In the genomic region with DNA sequence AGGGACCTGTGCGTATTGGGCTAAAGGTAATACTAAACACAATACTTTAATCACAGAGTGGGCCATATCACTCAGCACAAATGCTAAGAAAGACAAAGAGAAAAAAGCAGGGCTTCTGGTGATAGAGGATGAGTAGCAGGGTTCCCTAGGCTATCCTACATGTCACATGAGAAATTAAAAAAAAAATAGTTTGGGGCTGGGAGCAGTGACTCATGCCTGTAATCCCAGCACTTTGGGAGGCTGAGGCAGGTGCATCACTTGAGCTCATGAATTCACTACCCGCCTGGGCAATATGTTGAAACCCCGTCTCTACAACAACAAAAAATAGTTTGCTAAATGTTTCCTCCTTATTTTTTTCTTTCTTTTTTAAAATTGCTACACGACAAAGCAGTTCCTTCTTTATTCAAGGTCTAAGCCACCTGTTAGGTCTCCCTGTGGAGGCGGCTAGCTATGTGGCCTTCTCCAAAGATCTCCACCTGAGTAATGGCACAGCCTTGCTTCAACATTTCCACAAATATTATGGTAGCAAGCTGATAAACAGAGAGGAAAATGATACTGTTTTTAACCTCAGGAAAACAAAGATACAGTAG, we compare ENCODE assay signal across 10 cellular contexts. TPM values are rescaled to one million over a fixed set of nuclear protein-coding genes. Genes with fewer than 3 reads are reported as not detected.
DNase-seq lines count a peak whose midpoint lies in the region; ATAC-seq and TF ChIP-seq lines count a peak whose summit lies in the region.
"Had no signal": no experiment of that assay in that cellular context is flagged by ENCODE, and none has a peak within 500 bp of the region (broad histone marks: within the 10 kb centered on the region; RNA-seq: fewer than 3 reads in every experiment).

No MANE protein-coding gene starts in this region.

- H3K9ac ChIP-seq in endocrine pancreas (ENCODE audit: control insufficient read depth, insufficient read depth, low read length) (peak overlapping the region; percentile 99), neural progenitor cell (peak overlapping the region; percentile 63)

- H3K27me3 Mint-ChIP-seq in CD4-positive, CD25-positive, alpha-beta regulatory T cell = no peaks in the 10 kb centered on the region
- H3K27me3 Mint-ChIP-seq in neural progenitor cell (ENCODE audit: insufficient read depth, low read depth) = no peaks in the 10 kb centered on the region

- H3K4me2 ChIP-seq in neural progenitor cell = peak overlapping the region; percentile 91

- peak overlapping the region in 2 of 4 donors; percentile 23 to 42 for H3K4me3 Mint-ChIP-seq in CD4-positive, CD25-positive, alpha-beta regulatory T cell
- no peak overlapping the region for H3K4me3 Mint-ChIP-seq in neural progenitor cell

- no peak for TF ChIP-seq CTCF in neural progenitor cell (IDR thresholded peaks at IDR 0.05)

- H3K4me1 Mint-ChIP-seq in CD4-positive, CD25-positive, alpha-beta regulatory T cell = peaks cover 4 to 30% (median 15%) of the 10 kb centered on the region in 4 donors
- H3K4me1 Mint-ChIP-seq in neural progenitor cell = peaks cover 4% of the 10 kb centered on the region

- H3F3A ChIP-seq in neural progenitor cell (ENCODE audit: low read depth) = peaks cover 19% of the 10 kb centered on the region

- peak overlapping the region; percentile 96 for H3K4me3 ChIP-seq in CD4-positive, CD25-positive, alpha-beta regulatory T cell (ENCODE audit: low read depth, low read length)
- H3K4me3 ChIP-seq in endocrine pancreas (ENCODE audit: control insufficient read depth, insufficient read depth, low read length) = peak overlapping the region; percentile 99
- peak overlapping the region; percentile 80 for H3K4me3 ChIP-seq in neural progenitor cell

- no peaks in the 10 kb centered on the region for H4K20me1 ChIP-seq in neural progenitor cell (ENCODE audit: low read depth)

- peaks cover 31% of the 10 kb centered on the region for H3K36me3 Mint-ChIP-seq in CD4-positive, CD25-positive, alpha-beta regulatory T cell
- peaks cover 36% of the 10 kb centered on the region for H3K36me3 Mint-ChIP-seq in neural progenitor cell

- H3K9me3 Mint-ChIP-seq in CD4-positive, CD25-positive, alpha-beta regulatory T cell = peaks cover 0 to 1% (median 0%) of the 10 kb centered on the region in 7 donors
- H3K9me3 Mint-ChIP-seq in neural progenitor cell = no peaks in the 10 kb centered on the region

- no peaks in the 10 kb centered on the region for H3K27me3 ChIP-seq in CD4-positive, CD25-positive, alpha-beta regulatory T cell (ENCODE audit: control insufficient read depth, insufficient read depth, low read length)
- no peaks in the 10 kb centered on the region for H3K27me3 ChIP-seq in endocrine pancreas (ENCODE audit: control insufficient read depth, insufficient read depth, low read length)
- no peaks in the 10 kb centered on the region for H3K27me3 ChIP-seq in neural progenitor cell

- no peaks in the 10 kb centered on the region for H3K9me3 ChIP-seq in CD4-positive, CD25-positive, alpha-beta regulatory T cell (ENCODE audit: control insufficient read depth in 2 of 2, low read length in 2 of 2)
- H3K9me3 ChIP-seq in KOPT-K1 (ENCODE audit: insufficient read depth, low read length, poor library complexity, severe bottlenecking) (no peaks in the 10 kb centered on the region), endocrine pancreas (ENCODE audit: control insufficient read depth, low read length) (no peaks in the 10 kb centered on the region), neural progenitor cell (ENCODE audit: low read depth) (no peaks in the 10 kb centered on the region)

- no peak overlapping the region for H2AFZ ChIP-seq in neural progenitor cell (replicated peaks)

- H3K36me3 ChIP-seq in CD4-positive, CD25-positive, alpha-beta regulatory T cell (ENCODE audit: control insufficient read depth, insufficient read depth, low read length) = peaks cover 43% of the 10 kb centered on the region
- H3K36me3 ChIP-seq in KOPT-K1 (ENCODE audit: insufficient read depth, low read length) (peaks cover 48% of the 10 kb centered on the region), endocrine pancreas (ENCODE audit: control insufficient read depth, insufficient read depth, low read length) (peaks cover 10% of the 10 kb centered on the region), neural progenitor cell (peaks cover 11% of the 10 kb centered on the region)

- H3K4me1 ChIP-seq in CD4-positive, CD25-positive, alpha-beta regulatory T cell (ENCODE audit: control insufficient read depth, insufficient read depth, low read length, poor library complexity, severe bottlenecking) = peaks cover 12% of the 10 kb centered on the region
- H3K4me1 ChIP-seq in endocrine pancreas (ENCODE audit: control insufficient read depth, insufficient read depth, low read length) = peaks cover 16% of the 10 kb centered on the region
- H3K4me1 ChIP-seq in neural progenitor cell = peaks cover 5% of the 10 kb centered on the region

- peak overlapping the region in 2 of 3 donors; percentile 20 to 29 for H3K27ac Mint-ChIP-seq in CD4-positive, CD25-positive, alpha-beta regulatory T cell
- no peak overlapping the region for H3K27ac Mint-ChIP-seq in neural progenitor cell

- peak overlapping the region; percentile 99 for H3K27ac ChIP-seq in CD4-positive, CD25-positive, alpha-beta regulatory T cell (ENCODE audit: insufficient read depth, low read length, poor library complexity, severe bottlenecking)
- peak overlapping the region; percentile 83 for H3K27ac ChIP-seq in KOPT-K1 (ENCODE audit: low read depth, low read length, poor library complexity, severe bottlenecking)
- no peak overlapping the region for H3K27ac ChIP-seq in neural progenitor cell

- no peak for ATAC-seq in CD4-positive, CD25-positive, alpha-beta regulatory T cell (ENCODE audit: low read depth in 2 of 2)

- H3K79me2 ChIP-seq in neural progenitor cell (ENCODE audit: low read depth) = peaks cover 30% of the 10 kb centered on the region

- DNase-seq in CD4-positive, CD25-positive, alpha-beta regulatory T cell = no peak
- no peak for DNase-seq in neural progenitor cell (ENCODE audit: low spot score)
- DNase-seq in NCI-H2171 treated with DMSO at 0.1 percent for 48 hours (lab: John Stamatoyannopoulos, UW) = no peak
- DNase-seq in dedifferentiated amniotic fluid mesenchymal stem cell (ENCODE audit: extremely low spot score) = no peak
- no peak for DNase-seq in activated CD4-positive, alpha-beta T cell treated with anti-CD3 and anti-CD28 coated beads for 48 hours
- DNase-seq in DMS153 (lab: John Stamatoyannopoulos, UW) = no peak
- DNase-seq: left colon, NCI-H510A treated with DMSO at 0.1 percent for 48 hours had no signal

RNA-seq across cellular contexts. Expression of gene ENSA, which starts 1.5 kb away (rescaled TPM):
- 169 TPM for total RNA-seq in CD4-positive, CD25-positive, alpha-beta regulatory T cell
- 10 to 100 TPM; 41.2 to 61.9 (median 52.4) TPM for polyA plus RNA-seq in CD4-positive, CD25-positive, alpha-beta regulatory T cell
- total RNA-seq in neural progenitor cell (ENCODE audit: low replicate concordance) = 133 and 201 TPM in 2 replicates

RNA-seq across cellular contexts. Expression of gene MCL1, which starts 48.5 kb away (rescaled TPM):
- total RNA-seq in CD4-positive, CD25-positive, alpha-beta regulatory T cell = 764 TPM
- polyA plus RNA-seq in CD4-positive, CD25-positive, alpha-beta regulatory T cell = 100 to 1,000 TPM; 167 to 209 (median 178) TPM
- total RNA-seq in neural progenitor cell (ENCODE audit: low replicate concordance) = 202 and 232 TPM in 2 replicates
